Comparison of ENCODE assay signal across 3 cellular contexts in genomic region chr2:110423574-110423962, GRCh38. TPM values are rescaled to one million over a fixed set of nuclear protein-coding genes. Genes with fewer than 3 reads are reported as not detected.
"Had no signal": no experiment of that assay in that cellular context is flagged by ENCODE, and none has a peak within 500 bp of the region (broad histone marks: within the 10 kb centered on the region; RNA-seq: fewer than 3 reads in every experiment).

No MANE protein-coding gene starts in this region.

RNA-seq across cellular contexts. Expression of gene LIMS4, which starts 49.0 kb away (rescaled TPM):
- total RNA-seq: activated CD4-positive, alpha-beta T cell treated with anti-CD3 and anti-CD28 coated beads, Interleukin-2, amount 10 ng/mL, durations not matched to agents 7 days and 5 days; activated T-helper 1 cell treated with anti-CD3 and anti-CD28 coated beads, Interleukin-12 subunit alpha, Interleukin-12 subunit beta, Interleukin-2, Interleukin-4 antibody, amounts not matched to agents 30 ng/mL and 10 ng/mL and 1 ng/mL, durations not matched to agents 14 hours and 24 hours and 36 hours; bronchial epithelial cell had no signal
